Comparison of ENCODE assay signal across 18 cellular contexts in the genomic region with DNA sequence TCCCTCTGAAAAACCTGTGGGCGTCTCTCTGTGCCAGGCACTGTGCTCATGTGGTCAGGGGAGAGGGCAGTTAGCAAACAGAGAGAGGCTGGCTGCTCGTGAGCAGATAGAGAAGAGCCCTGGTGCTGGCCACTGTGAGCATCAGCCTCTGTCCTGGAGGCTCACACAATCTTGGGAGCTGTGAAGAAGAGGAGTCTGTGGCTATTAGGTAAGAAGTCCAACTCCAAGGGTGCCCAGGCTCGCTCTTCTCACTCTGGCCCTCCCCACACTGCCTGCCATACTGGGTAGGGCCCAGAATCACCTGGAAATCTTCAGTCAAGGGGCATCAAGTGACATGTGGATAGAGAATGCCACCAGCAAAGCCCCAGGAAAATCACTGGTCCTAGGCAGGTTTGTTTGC. TPM values are rescaled to one million over a fixed set of nuclear protein-coding genes. Genes with fewer than 3 reads are reported as not detected.
"Had no signal": no experiment of that assay in that cellular context is flagged by ENCODE, and none has a peak within 500 bp of the region (broad histone marks: within the 10 kb centered on the region; RNA-seq: fewer than 3 reads in every experiment).

No MANE protein-coding gene starts in this region.

- DNase-seq: activated CD4-positive, alpha-beta T cell treated with anti-CD3 and anti-CD28 coated beads for 36 hours; activated gamma-delta T cell treated with Interleukin-2 at 50 U/mL for 16 hours; activated naive CD8-positive, alpha-beta T cell treated with anti-CD3 and anti-CD28 coated beads for 36 hours; amniotic stem cell; kidney; occipital lobe; stimulated activated CD4-positive, alpha-beta T cell treated with anti-CD3 and anti-CD28 coated beads, Interleukin-12 subunit alpha, Interleukin-12 subunit beta, amount 100 ng/mL, for 4 hours; stimulated activated CD4-positive, alpha-beta T cell treated with anti-CD3 and anti-CD28 coated beads, Interleukin-1b, Interleukin-23, amount 100 ng/mL, for 48 hours; stimulated activated CD8-positive, alpha-beta memory T cell treated with anti-CD3 and anti-CD28 coated beads, Interleukin-4, amount 100 ng/mL, for 48 hours; stimulated activated naive CD4-positive, alpha-beta T cell treated with Interleukin-2 at 50 U/mL for 16 hours; trophoblast cell had no signal

- H3K9me3 Mint-ChIP-seq: activated naive CD8-positive, alpha-beta T cell treated with anti-CD3 and anti-CD28 coated beads for 36 hours; natural killer cell treated with Interleukin-12 subunit alpha and Interleukin-12 subunit beta and Interleukin-15 and Interleukin-18, amount 100 ng/mL, for 72 hours; WTC11 had no signal

- H3K27ac Mint-ChIP-seq: activated CD4-positive, alpha-beta T cell treated with anti-CD3 and anti-CD28 coated beads for 36 hours; activated naive CD8-positive, alpha-beta T cell treated with anti-CD3 and anti-CD28 coated beads for 36 hours; progenitor cell of endocrine pancreas; WTC11 had no signal

- H3K36me3 Mint-ChIP-seq: natural killer cell treated with Interleukin-12 subunit alpha and Interleukin-12 subunit beta and Interleukin-15 and Interleukin-18, amount 100 ng/mL, for 72 hours; WTC11 had no signal

- ATAC-seq: activated CD4-positive, alpha-beta T cell treated with anti-CD3 and anti-CD28 coated beads for 36 hours; left lobe of liver; WTC11 had no signal

- H3K4me1 Mint-ChIP-seq: WTC11 had no signal

- H3K4me3 ChIP-seq: lung had no signal

- H3K27me3 Mint-ChIP-seq: activated CD4-positive, alpha-beta T cell treated with anti-CD3 and anti-CD28 coated beads for 36 hours; activated naive CD8-positive, alpha-beta T cell treated with anti-CD3 and anti-CD28 coated beads for 36 hours; natural killer cell treated with Interleukin-12 subunit alpha and Interleukin-12 subunit beta and Interleukin-15 and Interleukin-18, amount 100 ng/mL, for 72 hours; progenitor cell of endocrine pancreas had no signal

- H3K4me3 Mint-ChIP-seq: activated CD4-positive, alpha-beta T cell treated with anti-CD3 and anti-CD28 coated beads for 36 hours; activated naive CD8-positive, alpha-beta T cell treated with anti-CD3 and anti-CD28 coated beads for 36 hours; natural killer cell treated with Interleukin-12 subunit alpha and Interleukin-12 subunit beta and Interleukin-15 and Interleukin-18, amount 100 ng/mL, for 72 hours; WTC11 had no signal

RNA-seq across cellular contexts. Expression of a gene that starts 14.1 kb away (rescaled TPM):
- total RNA-seq: dermis microvascular lymphatic vessel endothelial cell, epithelial cell of proximal tubule, WTC11 had no signal
